10 cellular contexts compared by ENCODE assay signal in the genomic region with DNA sequence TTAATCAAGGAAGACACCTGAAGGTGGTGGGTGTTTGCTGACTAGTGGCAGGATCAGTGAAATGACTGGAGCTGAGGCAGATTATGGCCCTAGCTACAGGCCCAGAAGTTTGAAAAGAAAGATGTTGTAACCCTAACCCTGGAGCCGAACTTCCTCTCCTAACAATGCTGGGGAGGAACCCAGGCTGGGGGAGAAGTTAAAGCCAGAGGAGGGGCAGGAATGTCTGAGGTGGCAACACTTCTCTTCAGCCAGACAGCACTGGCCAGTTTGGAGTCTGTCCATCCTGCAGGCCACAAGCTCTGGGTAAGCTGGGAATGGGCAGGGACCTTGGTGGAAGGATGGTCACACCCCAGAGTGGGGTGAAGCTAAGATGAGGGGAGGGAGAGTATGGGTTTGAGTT. TPM values are rescaled to one million over a fixed set of nuclear protein-coding genes. Genes with fewer than 3 reads are reported as not detected.
DNase-seq lines count a peak whose midpoint lies in the region; ATAC-seq, FAIRE-seq and TF ChIP-seq lines count a peak whose summit lies in the region.
"Had no signal": no experiment of that assay in that cellular context is flagged by ENCODE, and none has a peak within 500 bp of the region (broad histone marks: within the 10 kb centered on the region; RNA-seq: fewer than 3 reads in every experiment).

Gene LST1 (plus strand): TSS at position 265 of the 400 bp plus-strand sequence. CDS start 1,023 bp downstream, outside the sequence.

- H3K4me2 ChIP-seq in DND-41 (ENCODE audit: insufficient read depth, low read length) = peak within 1 kb of the TSS; percentile 10
- no peak within 1 kb of the TSS for H3K4me2 ChIP-seq in astrocyte (ENCODE audit: low read length)

- ATAC-seq in DND-41 (ENCODE audit: insufficient read depth, low read depth) = no peak
- peak in 1 of 2 donors; percentile 14 for ATAC-seq in natural killer cell treated with Interleukin-12 subunit alpha and Interleukin-12 subunit beta and Interleukin-15 and Interleukin-18, amount 100 ng/mL, for 72 hours
- no peak for ATAC-seq in left colon

- no peak within 1 kb of the TSS for H3K27ac Mint-ChIP-seq in astrocyte (ENCODE audit: unreplicated experiment)
- H3K27ac Mint-ChIP-seq in natural killer cell treated with Interleukin-12 subunit alpha and Interleukin-12 subunit beta and Interleukin-15 and Interleukin-18, amount 100 ng/mL, for 72 hours = peak within 1 kb of the TSS; percentile 87 to 88
- H3K27ac Mint-ChIP-seq: type B pancreatic cell had no signal

- H3K79me2 ChIP-seq in DND-41 (ENCODE audit: insufficient read depth, low read length) = peaks cover 3% of the 10 kb centered on the region; the same call in 1 of the 2 replicates
- no peaks in the 10 kb centered on the region for H3K79me2 ChIP-seq in astrocyte (ENCODE audit: insufficient read depth, low read length)

- H3K9me3 Mint-ChIP-seq in astrocyte (ENCODE audit: unreplicated experiment) = no peaks in the 10 kb centered on the region
- no peaks in the 10 kb centered on the region for H3K9me3 Mint-ChIP-seq in natural killer cell treated with Interleukin-12 subunit alpha and Interleukin-12 subunit beta and Interleukin-15 and Interleukin-18, amount 100 ng/mL, for 72 hours
- H3K9me3 Mint-ChIP-seq: type B pancreatic cell had no signal

- intact Hi-C loops in left colon (cut with DNase I, micrococcal nuclease) = no loop called here

- peak within 1 kb of the TSS; percentile 21 for H3K4me3 Mint-ChIP-seq in astrocyte (ENCODE audit: unreplicated experiment)
- H3K4me3 Mint-ChIP-seq in natural killer cell treated with Interleukin-12 subunit alpha and Interleukin-12 subunit beta and Interleukin-15 and Interleukin-18, amount 100 ng/mL, for 72 hours = peak within 1 kb of the TSS; percentile 90
- H3K4me3 Mint-ChIP-seq: type B pancreatic cell had no signal

- H3K9ac ChIP-seq in DND-41 (ENCODE audit: low read depth, low read length) (peak within 1 kb of the TSS; percentile 13), astrocyte (ENCODE audit: low read length) (no peak within 1 kb of the TSS)

- peaks cover 8% of the 10 kb centered on the region for H3K27me3 Mint-ChIP-seq in astrocyte (ENCODE audit: low read depth, unreplicated experiment)
- no peaks in the 10 kb centered on the region for H3K27me3 Mint-ChIP-seq in natural killer cell treated with Interleukin-12 subunit alpha and Interleukin-12 subunit beta and Interleukin-15 and Interleukin-18, amount 100 ng/mL, for 72 hours

- no peak for TF ChIP-seq CTCF in DND-41 (IDR thresholded peaks at IDR 0.05; ENCODE audit: borderline replicate concordance, extremely low read depth, low read length, poor library complexity, severe bottlenecking)
- TF ChIP-seq CTCF in astrocyte (IDR thresholded peaks at IDR 0.05; ENCODE audit: insufficient read depth, low read depth, low read length) = no peak

- no peaks in the 10 kb centered on the region for H3K9me3 ChIP-seq in DND-41 (ENCODE audit: insufficient read depth, low read length, severe bottlenecking)
- no peaks in the 10 kb centered on the region for H3K9me3 ChIP-seq in astrocyte (ENCODE audit: insufficient read depth, low read depth, low read length)

- H3K4me1 ChIP-seq in DND-41 (ENCODE audit: insufficient read depth, low read length) = peaks cover 45% of the 10 kb centered on the region
- peaks cover 7% of the 10 kb centered on the region for H3K4me1 ChIP-seq in astrocyte (ENCODE audit: insufficient read depth, low read length)

- no peaks in the 10 kb centered on the region; the same call in 1 of the 2 replicates for H3K36me3 ChIP-seq in DND-41 (ENCODE audit: insufficient read depth, low read length)
- H3K36me3 ChIP-seq in astrocyte (ENCODE audit: insufficient read depth, low read length) = no peaks in the 10 kb centered on the region

- DNase-seq in DND-41 = no peak
- peak; percentile 86 to 88 for DNase-seq in NOMO-1 (lab: John Stamatoyannopoulos, UW; ENCODE audit: unreplicated experiment in 2 of 2)
- no peak for DNase-seq in astrocyte (ENCODE audit: low read depth)
- DNase-seq in natural killer cell treated with Interleukin-12 subunit alpha and Interleukin-12 subunit beta and Interleukin-15 and Interleukin-18, amount 100 ng/mL, for 72 hours (ENCODE audit: low spot score) = no peak
- no peak for DNase-seq in left colon
- DNase-seq in inferior parietal cortex (ENCODE audit: extremely low spot score) = no peak
- no peak for DNase-seq in NCI-H1436 treated with DMSO at 0.1 percent for 48 hours (lab: John Stamatoyannopoulos, UW)
- no peak for DNase-seq in COLO668 (lab: John Stamatoyannopoulos, UW; ENCODE audit: unreplicated experiment)

- no peak for FAIRE-seq in astrocyte (lab: Jason Lieb, UNC)

- H3K4me1 Mint-ChIP-seq in astrocyte (ENCODE audit: low read depth, unreplicated experiment) = peaks cover 3% of the 10 kb centered on the region
- peaks cover 57 to 74% of the 10 kb centered on the region in 2 donors for H3K4me1 Mint-ChIP-seq in natural killer cell treated with Interleukin-12 subunit alpha and Interleukin-12 subunit beta and Interleukin-15 and Interleukin-18, amount 100 ng/mL, for 72 hours (ENCODE audit: low read depth in 2 of 2)

- H4K20me1 ChIP-seq in DND-41 (ENCODE audit: insufficient read depth, low read length) (no peaks in the 10 kb centered on the region), astrocyte (ENCODE audit: insufficient read depth, low read length) (no peaks in the 10 kb centered on the region)

- H3K4me3 ChIP-seq in DND-41 (ENCODE audit: low read depth in 1 of 2, low read length in 2 of 2) (no peak within 1 kb of the TSS; a peak in 1 of 4 replicates), astrocyte (ENCODE audit: insufficient read depth, low read depth, low read length) (no peak within 1 kb of the TSS)

- peak within 1 kb of the TSS; percentile 67 for H3K27ac ChIP-seq in DND-41 (ENCODE audit: low read length)
- H3K27ac ChIP-seq in astrocyte (ENCODE audit: low read depth, low read length) = no peak within 1 kb of the TSS

- no peak within 1 kb of the TSS for H2AFZ ChIP-seq in DND-41 (ENCODE audit: low read depth, low read length)
- H2AFZ ChIP-seq in astrocyte (ENCODE audit: low read depth, low read length) = no peak within 1 kb of the TSS

- H3K27me3 ChIP-seq in DND-41 (ENCODE audit: insufficient read depth, low read length, poor library complexity) (peaks cover 8% of the 10 kb centered on the region), astrocyte (ENCODE audit: insufficient read depth, low read length) (no peaks in the 10 kb centered on the region)

- no peaks in the 10 kb centered on the region for H3K36me3 Mint-ChIP-seq in astrocyte (ENCODE audit: low read depth, unreplicated experiment)
- H3K36me3 Mint-ChIP-seq in natural killer cell treated with Interleukin-12 subunit alpha and Interleukin-12 subunit beta and Interleukin-15 and Interleukin-18, amount 100 ng/mL, for 72 hours = peaks cover 9% of the 10 kb centered on the region
- H3K36me3 Mint-ChIP-seq: type B pancreatic cell had no signal

RNA-seq across cellular contexts. Expression of gene LST1, which starts in this region (rescaled TPM):
- not detected in 2 replicates for total RNA-seq in astrocyte
- total RNA-seq in natural killer cell treated with Interleukin-12 subunit alpha and Interleukin-12 subunit beta and Interleukin-15 and Interleukin-18, amount 100 ng/mL, for 72 hours = 10 to 100 TPM; 15.5 to 34.6 TPM
- total RNA-seq in left colon = 1 to 10 TPM; 2.4 to 5.8 TPM
- total RNA-seq: RPMI7951 had no signal

Comparison
In these comparisons a context has a peak if more than half of its experiments do, and no peak if none do; other contexts are left out.
1. DNase-seq: peak in NOMO-1 (2 of 2); none in DND-41 (single experiment), astrocyte (single experiment), natural killer cell treated with Interleukin-12 subunit alpha and Interleukin-12 subunit beta and Interleukin-15 and Interleukin-18, amount 100 ng/mL, for 72 hours (single experiment), left colon (0 of 2), inferior parietal cortex (single experiment), NCI-H1436 treated with DMSO at 0.1 percent for 48 hours (single experiment) and COLO668 (single experiment).